In genomic region chr20:15619816-15620215, GRCh38 we compare ENCODE assay signal across 27 cellular contexts.
"Had no signal": no experiment of that assay in that cellular context is flagged by ENCODE, and none has a peak within 500 bp of the region (broad histone marks: within the 10 kb centered on the region; RNA-seq: fewer than 3 reads in every experiment).

No MANE protein-coding gene starts in this region.

- H3K27me3 Mint-ChIP-seq: activated naive CD8-positive, alpha-beta T cell; brain; T-helper 17 cell had no signal

- H3K9me3 Mint-ChIP-seq: brain had no signal

- H3K4me1 Mint-ChIP-seq: brain, T-helper 17 cell had no signal

- H3K9ac ChIP-seq: KMS-11 had no signal

- H3K36me3 ChIP-seq: cardiac muscle cell had no signal

- H3K27ac ChIP-seq: cardiac muscle cell, KMS-11 had no signal

- H3K4me3 ChIP-seq: cardiac muscle cell had no signal

- DNase-seq: activated CD4-positive, alpha-beta T cell treated with anti-CD3 and anti-CD28 coated beads for 48 hours; activated CD4-positive, alpha-beta T cell treated with anti-CD3 and anti-CD28 coated beads, Interleukin-2, amount 50 U/mL, for 4 hours; activated CD4-positive, CD25-positive, alpha-beta regulatory T cell treated with anti-CD3 and anti-CD28 coated beads, Interleukin-2, amount 50 U/mL, for 72 hours; activated CD8-positive, alpha-beta memory T cell treated with anti-CD3 and anti-CD28 coated beads, Interleukin-2, amount 50 U/mL, for 48 hours; activated CD8-positive, alpha-beta T cell treated with anti-CD3 and anti-CD28 coated beads, Interleukin-2, amount 10 ng/mL, durations not matched to agents 7 days and 5 days; activated effector memory CD4-positive, alpha-beta T cell treated with anti-CD3 and anti-CD28 coated beads, Interleukin-2, amount 50 U/mL, for 16 hours; activated naive CD4-positive, alpha-beta T cell treated with Interleukin-2 at 50 U/mL for 16 hours; activated T-cell treated with anti-CD3 and anti-CD28 coated beads, Interleukin-2, amount 50 U/mL, for 1 hour; amygdala; MM.1S; NCI-H1105 treated with DMSO at 0.1 percent for 48 hours; NCI-H1436 treated with DMSO at 0.1 percent for 48 hours; NCI-H187; NCI-H2081; NCI-H510A treated with DMSO at 0.1 percent for 48 hours; NCI-H69; NK-92 treated with Interleukin-12 subunit alpha and Interleukin-12 subunit beta, amount 100 ng/mL, for 24 hours; SIG-M5; T-helper 17 cell; T-helper 9 cell had no signal

- H3K36me3 Mint-ChIP-seq: activated naive CD8-positive, alpha-beta T cell; brain; WTC11 had no signal

- ATAC-seq: activated CD8-positive, alpha-beta T cell treated with anti-CD3 and anti-CD28 coated beads, Interleukin-2, amount 10 ng/mL, durations not matched to agents 7 days and 5 days; T-helper 17 cell; WTC11 had no signal

- H3K4me2 ChIP-seq: KMS-11 had no signal

- H3K4me3 Mint-ChIP-seq: activated CD8-positive, alpha-beta T cell treated with anti-CD3 and anti-CD28 coated beads, Interleukin-2, amount 10 ng/mL, durations not matched to agents 7 days and 5 days; activated naive CD8-positive, alpha-beta T cell; brain; T-helper 17 cell; WTC11 had no signal

- FAIRE-seq: astrocyte, RCC 7860 had no signal

- H3K27ac Mint-ChIP-seq: activated CD8-positive, alpha-beta T cell treated with anti-CD3 and anti-CD28 coated beads, Interleukin-2, amount 10 ng/mL, durations not matched to agents 7 days and 5 days; activated naive CD8-positive, alpha-beta T cell; brain; T-helper 17 cell; WTC11 had no signal

- H3K27me3 ChIP-seq: cardiac muscle cell had no signal
